24 cellular contexts compared by ENCODE assay signal in genomic region chr18:22243513-22243912, GRCh38.
"Had no signal": no experiment of that assay in that cellular context is flagged by ENCODE, and none has a peak within 500 bp of the region (broad histone marks: within the 10 kb centered on the region; RNA-seq: fewer than 3 reads in every experiment).

No MANE protein-coding gene starts in this region.

- H3K4me3 Mint-ChIP-seq: dendritic cell treated with granulocyte-macrophage colony-stimulating factor and Interleukin-4, amounts not matched to agents 40 ng/mL and 50 ng/mL, for 4 days; memory B cell; naive thymus-derived CD4-positive, alpha-beta T cell; nephron; stimulated activated memory B cell treated with anti-CD40 and anti-IgM and Interleukin-4, amounts not matched to agents 10 μg/mL and 1 μg/mL and 100 μg/mL, for 72 hours had no signal

- H3K27ac Mint-ChIP-seq: dendritic cell treated with granulocyte-macrophage colony-stimulating factor and Interleukin-4, amounts not matched to agents 40 ng/mL and 50 ng/mL, for 4 days; memory B cell; naive thymus-derived CD4-positive, alpha-beta T cell; nephron; stimulated activated memory B cell treated with anti-CD40 and anti-IgM and Interleukin-4, amounts not matched to agents 10 μg/mL and 1 μg/mL and 100 μg/mL, for 72 hours had no signal

- H3K4me1 Mint-ChIP-seq: memory B cell; naive thymus-derived CD4-positive, alpha-beta T cell; nephron; stimulated activated memory B cell treated with anti-CD40 and anti-IgM and Interleukin-4, amounts not matched to agents 10 μg/mL and 1 μg/mL and 100 μg/mL, for 72 hours had no signal

- H3K27me3 ChIP-seq: esophagus muscularis mucosa, ovary, sigmoid colon, testis, tibial artery, upper lobe of left lung had no signal

- ATAC-seq: left lobe of liver; naive thymus-derived CD4-positive, alpha-beta T cell; psoas muscle; right cardiac atrium; stimulated activated memory B cell treated with anti-CD40 and anti-IgM and Interleukin-4, amounts not matched to agents 10 μg/mL and 1 μg/mL and 100 μg/mL, for 72 hours; stimulated activated naive CD8-positive, alpha-beta T cell treated with anti-CD3 and anti-CD28 coated beads, Interleukin-15, Interleukin-2, amounts not matched to agents 100 U/mL and 50 U/mL, for 24 hours had no signal

- H3K4me1 ChIP-seq: esophagus muscularis mucosa, psoas muscle, sigmoid colon, testis, tibial artery, upper lobe of left lung had no signal

- H3K36me3 Mint-ChIP-seq: memory B cell; naive thymus-derived CD4-positive, alpha-beta T cell; stimulated activated memory B cell treated with anti-CD40 and anti-IgM and Interleukin-4, amounts not matched to agents 10 μg/mL and 1 μg/mL and 100 μg/mL, for 72 hours had no signal

- DNase-seq: cerebellar nuclear complex; effector memory CD4-positive, alpha-beta T cell; foreskin melanocyte; naive thymus-derived CD4-positive, alpha-beta T cell; occipital lobe; ovary; posterior cingulate gyrus; psoas muscle; right cardiac atrium; sigmoid colon; stimulated activated CD4-positive, alpha-beta T cell treated with anti-CD3 and anti-CD28 coated beads, Interleukin-2, amount 100 ng/mL, for 24 hours; stimulated activated CD4-positive, alpha-beta T cell treated with anti-CD3 and anti-CD28 coated beads, Interleukin-4, amount 100 ng/mL, for 4 hours; stimulated activated naive CD8-positive, alpha-beta T cell treated with anti-CD3 and anti-CD28 coated beads, Interleukin-15, Interleukin-2, amounts not matched to agents 100 U/mL and 50 U/mL, for 24 hours; substantia nigra; testis; tibial artery; upper lobe of left lung had no signal

- H3K27ac ChIP-seq: esophagus muscularis mucosa, ovary, psoas muscle, sigmoid colon, testis, tibial artery, upper lobe of left lung had no signal

- H3K4me3 ChIP-seq: esophagus muscularis mucosa, lung, ovary, psoas muscle, sigmoid colon, testis, tibial artery, upper lobe of left lung had no signal

- H3K36me3 ChIP-seq: esophagus muscularis mucosa, ovary, sigmoid colon, tibial artery, upper lobe of left lung had no signal

- H3K9me3 ChIP-seq: esophagus muscularis mucosa, ovary, psoas muscle, sigmoid colon, testis, tibial artery, upper lobe of left lung had no signal

- H3K9me3 Mint-ChIP-seq: dendritic cell treated with granulocyte-macrophage colony-stimulating factor and Interleukin-4, amounts not matched to agents 40 ng/mL and 50 ng/mL, for 4 days; nephron; stimulated activated memory B cell treated with anti-CD40 and anti-IgM and Interleukin-4, amounts not matched to agents 10 μg/mL and 1 μg/mL and 100 μg/mL, for 72 hours had no signal

- H3K27me3 Mint-ChIP-seq: stimulated activated memory B cell treated with anti-CD40 and anti-IgM and Interleukin-4, amounts not matched to agents 10 μg/mL and 1 μg/mL and 100 μg/mL, for 72 hours had no signal
